Comparison of ENCODE assay signal across 11 cellular contexts in the genomic region with DNA sequence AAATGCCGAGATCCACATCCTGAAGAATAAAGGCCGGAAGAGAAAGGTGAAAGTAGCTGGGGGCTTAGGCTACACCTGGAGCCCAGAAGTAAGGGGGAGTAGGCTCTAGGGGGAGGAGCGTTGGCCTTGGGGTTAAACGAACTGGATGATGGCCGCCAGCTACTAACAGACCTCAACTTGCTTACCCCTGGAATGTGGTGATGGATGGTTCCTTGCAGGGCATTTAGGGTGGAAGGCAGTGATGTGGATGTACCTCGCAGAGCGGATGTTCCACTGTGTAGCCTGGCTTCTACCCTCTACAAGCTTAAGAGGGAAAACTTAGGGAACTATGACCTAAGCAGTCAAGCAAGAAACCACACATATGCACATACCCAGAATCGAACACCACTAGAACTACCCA. TPM values are rescaled to one million over a fixed set of nuclear protein-coding genes. Genes with fewer than 3 reads are reported as not detected.
A peak's percentile ranks its signal among the peaks of the same experiment; 100 is the strongest.
DNase-seq lines count a peak whose midpoint lies in the region; ATAC-seq, FAIRE-seq and TF ChIP-seq lines count a peak whose summit lies in the region.
"Had no signal": no experiment of that assay in that cellular context is flagged by ENCODE, and none has a peak within 500 bp of the region (broad histone marks: within the 10 kb centered on the region; RNA-seq: fewer than 3 reads in every experiment).

No MANE protein-coding gene starts in this region.

- no peak for TF ChIP-seq CTCF in HepG2 (CRISPR knock-in tag; IDR thresholded peaks at IDR 0.05)
- TF ChIP-seq CTCF in thoracic aorta (IDR thresholded peaks at IDR 0.05): no peak

- peak overlapping the region in 2 of 3 experiments; percentile 77 to 85; a peak in 1 of 6 replicates for H3K4me3 ChIP-seq in HepG2 (replicated peaks in 1 of 3; ENCODE audit: insufficient read depth in 1 of 3, low read depth in 2 of 3, low read length in 3 of 3)
- H3K4me3 ChIP-seq in thoracic aorta: no peak overlapping the region

- H3K4me1 Mint-ChIP-seq in activated CD8-positive, alpha-beta memory T cell treated with anti-CD3 and anti-CD28 coated beads, Interleukin-2, amount 10 ng/mL, durations not matched to agents 7 days and 5 days: peaks cover 31% of the 10 kb centered on the region
- H3K4me1 Mint-ChIP-seq in activated CD4-positive, alpha-beta memory T cell treated with anti-CD3 and anti-CD28 coated beads for 36 hours (ENCODE audit: low read depth): peaks cover 27% of the 10 kb centered on the region

- peaks cover 54% of the 10 kb centered on the region for H3K36me3 Mint-ChIP-seq in activated CD8-positive, alpha-beta memory T cell treated with anti-CD3 and anti-CD28 coated beads, Interleukin-2, amount 10 ng/mL, durations not matched to agents 7 days and 5 days
- H3K36me3 Mint-ChIP-seq in activated CD4-positive, alpha-beta memory T cell treated with anti-CD3 and anti-CD28 coated beads for 36 hours: peaks cover 62% of the 10 kb centered on the region

- TF ChIP-seq POLR2A in HepG2 (IDR thresholded peaks at IDR 0.05; ENCODE audit: insufficient read depth in 1 of 2, low read depth in 2 of 2, low read length in 2 of 2): no peak

- H4K20me1 ChIP-seq in HepG2 (ENCODE audit: insufficient read depth, low read length): peaks cover 11% of the 10 kb centered on the region; the same call in 1 of the 2 replicates

- peak overlapping the region; percentile 96 for H3K27ac Mint-ChIP-seq in activated CD8-positive, alpha-beta memory T cell treated with anti-CD3 and anti-CD28 coated beads, Interleukin-2, amount 10 ng/mL, durations not matched to agents 7 days and 5 days
- H3K27ac Mint-ChIP-seq in activated CD4-positive, alpha-beta memory T cell treated with anti-CD3 and anti-CD28 coated beads for 36 hours: peak overlapping the region; percentile 97

- H3K36me3 ChIP-seq in HepG2 (replicated peaks in 1 of 2; ENCODE audit: control insufficient read depth in 1 of 2, insufficient read depth in 2 of 2, low read length in 2 of 2) (peaks cover 18 to 54% of the 10 kb centered on the region in 2 experiments), thoracic aorta (peaks cover 19% of the 10 kb centered on the region)

- intact Hi-C loops in activated CD4-positive, alpha-beta memory T cell treated with anti-CD3 and anti-CD28 coated beads for 36 hours (cut with micrococcal nuclease): loop anchor here (2.0 kb wide), 3 partner anchors 57 to 847 kb away; partner anchors contain the start of genes CDIPT and PRR14
- intact Hi-C loops in HepG2 (cut with micrococcal nuclease; ENCODE audit: unreplicated experiment): no loop called here

- TF ChIP-seq EP300 in HepG2 (IDR thresholded peaks at IDR 0.05; ENCODE audit: low read depth in 2 of 2, low read length in 2 of 2) (no peak), HepG2 (CRISPR knock-in tag; IDR thresholded peaks at IDR 0.05; ENCODE audit: borderline replicate concordance) (no peak)

- H3K9me3 ChIP-seq in HepG2 (ENCODE audit: low read length) (no peaks in the 10 kb centered on the region), thoracic aorta (no peaks in the 10 kb centered on the region)
- H3K9me3 ChIP-seq: pancreas had no signal

- TF ChIP-seq RAD21 in HepG2 (CRISPR knock-in tag; IDR thresholded peaks at IDR 0.05): no peak

- H3K79me2 ChIP-seq in HepG2 (ENCODE audit: insufficient read depth, low read length): peaks cover 20% of the 10 kb centered on the region

- H3K4me1 ChIP-seq in HepG2 (ENCODE audit: insufficient read depth, low read length) (peaks cover 35% of the 10 kb centered on the region), thoracic aorta (ENCODE audit: control insufficient read depth in 1 of 2, low read depth in 2 of 2) (peaks cover 15 to 30% of the 10 kb centered on the region in 2 donors)

- WGBS in HepG2 (ENCODE audit: low lambda C conversion rate): 92% methylated on average over 8 of the region's 8 CpGs

- POLR2A ChIA-PET in activated CD4-positive, alpha-beta memory T cell treated with anti-CD3 and anti-CD28 coated beads for 36 hours (lab: Charles Lee): interaction anchor here (0.6 to 3.5 kb wide), 7 partner anchors 9 to 192 kb away, joined by 3 to 29 read pairs (median 5); partner anchors contain the start of genes INO80E, KCTD13, KIF22 and MVP
- POLR2A ChIA-PET in HepG2 (lab: Yijun Ruan, JAX): interaction anchor here (0.7 to 3.8 kb wide), 18 partner anchors 9 to 335 kb away, joined by 3 to 37 read pairs (median 4); partner anchors contain the start of genes ASPHD1, KIF22, MVP and PAGR1

- no peaks in the 10 kb centered on the region for H3K9me3 Mint-ChIP-seq in activated CD8-positive, alpha-beta memory T cell treated with anti-CD3 and anti-CD28 coated beads, Interleukin-2, amount 10 ng/mL, durations not matched to agents 7 days and 5 days (ENCODE audit: low read depth)
- H3K9me3 Mint-ChIP-seq in activated CD4-positive, alpha-beta memory T cell treated with anti-CD3 and anti-CD28 coated beads for 36 hours: no peaks in the 10 kb centered on the region

- no peaks in the 10 kb centered on the region for H3K27me3 ChIP-seq in HepG2 (ENCODE audit: control insufficient read depth in 1 of 2, insufficient read depth in 2 of 2, low read length in 2 of 2)
- no peaks in the 10 kb centered on the region for H3K27me3 ChIP-seq in thoracic aorta (replicated peaks; ENCODE audit: insufficient read depth)
- H3K27me3 ChIP-seq: pancreas had no signal

- peak overlapping the region; percentile 94 for H3K4me3 Mint-ChIP-seq in activated CD8-positive, alpha-beta memory T cell treated with anti-CD3 and anti-CD28 coated beads, Interleukin-2, amount 10 ng/mL, durations not matched to agents 7 days and 5 days
- H3K4me3 Mint-ChIP-seq in activated CD4-positive, alpha-beta memory T cell treated with anti-CD3 and anti-CD28 coated beads for 36 hours: peak overlapping the region; percentile 92

- no TSS peak for BruUV-seq in HepG2 (replicated peaks; lab: Mats Ljungman, UMichigan)

- no peak for ATAC-seq in activated CD8-positive, alpha-beta memory T cell treated with anti-CD3 and anti-CD28 coated beads, Interleukin-2, amount 10 ng/mL, durations not matched to agents 7 days and 5 days
- ATAC-seq in HepG2 (no peak), thoracic aorta (ENCODE audit: insufficient number of reproducible peaks, low FRiP score, low read depth) (no peak), GM18873 (IDR thresholded peaks at IDR 0.05; ENCODE audit: low FRiP score, unreplicated experiment) (no peak), GM18909 (IDR thresholded peaks at IDR 0.05; ENCODE audit: poor library complexity, unreplicated experiment) (no peak)

- H3K27ac ChIP-seq in HepG2 (ENCODE audit: extremely low read length, insufficient read depth, low read length) (peak overlapping the region; percentile 88), thoracic aorta (peak overlapping the region; percentile 22 to 95)

- no peaks in the 10 kb centered on the region for H3K27me3 Mint-ChIP-seq in activated CD8-positive, alpha-beta memory T cell treated with anti-CD3 and anti-CD28 coated beads, Interleukin-2, amount 10 ng/mL, durations not matched to agents 7 days and 5 days
- no peaks in the 10 kb centered on the region for H3K27me3 Mint-ChIP-seq in activated CD4-positive, alpha-beta memory T cell treated with anti-CD3 and anti-CD28 coated beads for 36 hours

- no peak for FAIRE-seq in HepG2 (lab: Jason Lieb, UNC)
- FAIRE-seq: endothelial cell of umbilical vein, pancreas, urothelium cell line had no signal

- in situ Hi-C loops in HepG2 (cut with HindIII; ENCODE audit: extremely low pct_ligation_motif_present, low pct_unique_long_range_greater_than_20kb): loop anchor here (25.0 kb wide), 1 partner anchor 858 kb away; the partner anchor contains the start of genes FBRS and PRR14

- peak overlapping the region; percentile 88; the same call in 1 of the 2 replicates for H3K9ac ChIP-seq in HepG2 (ENCODE audit: insufficient read depth, low read depth, low read length)

- CTCF ChIA-PET in activated CD8-positive, alpha-beta memory T cell treated with anti-CD3 and anti-CD28 coated beads, Interleukin-2, amount 10 ng/mL, durations not matched to agents 7 days and 5 days (lab: Charles Lee): interaction anchor here (1.3 to 3.6 kb wide), 7 partner anchors 10 to 228 kb away, joined by 5 to 35 read pairs (median 11); partner anchors contain the start of genes KIF22 and PAGR1
- CTCF ChIA-PET in activated CD4-positive, alpha-beta memory T cell treated with anti-CD3 and anti-CD28 coated beads for 36 hours (lab: Charles Lee): interaction anchor here (0.6 to 4.8 kb wide), 12 partner anchors 8 to 229 kb away, joined by 3 to 32 read pairs (median 5); partner anchors contain the start of genes KIF22 and PAGR1
- CTCF ChIA-PET in HepG2 (lab: Yijun Ruan, JAX; ENCODE audit: low intra/inter-chr PET ratio, low total read pairs): no interaction called here

- H2AFZ ChIP-seq in HepG2 (ENCODE audit: low read length): no peak overlapping the region

- peak overlapping the region; percentile 95 for H3K4me2 ChIP-seq in HepG2 (ENCODE audit: low read depth, low read length)

- DNase-seq in activated CD8-positive, alpha-beta memory T cell treated with anti-CD3 and anti-CD28 coated beads, Interleukin-2, amount 10 ng/mL, durations not matched to agents 7 days and 5 days: no peak
- DNase-seq in activated CD8-positive, alpha-beta memory T cell treated with anti-CD3 and anti-CD28 coated beads for 24 hours: no peak
- DNase-seq in activated CD4-positive, alpha-beta memory T cell treated with anti-CD3 and anti-CD28 coated beads for 36 hours: no peak
- DNase-seq in HepG2 (ENCODE audit: low spot score) (no peak), thoracic aorta (ENCODE audit: low spot score) (no peak), ecto neural progenitor cell (ENCODE audit: low spot score) (no peak)

RNA-seq across cellular contexts. Expression of gene MAZ, which starts 2.3 kb away (rescaled TPM):
- total RNA-seq in activated CD8-positive, alpha-beta memory T cell treated with anti-CD3 and anti-CD28 coated beads, Interleukin-2, amount 10 ng/mL, durations not matched to agents 7 days and 5 days: 100 to 1,000 TPM; 411 to 434 TPM
- 100 to 1,000 TPM; 227 to 242 TPM for total RNA-seq in activated CD4-positive, alpha-beta memory T cell treated with anti-CD3 and anti-CD28 coated beads for 36 hours
- 229 and 277 TPM in 2 replicates for total RNA-seq in HepG2 (2016; rRNA removed; fragmentation: Illumina TruSeq; extraction: Trizol)
- 423 and 431 TPM in 2 replicates for total RNA-seq in HepG2 (2016; cell fraction: cytosol; rRNA removed; fragmentation: Illumina TruSeq; extraction: Trizol; ENCODE audit: low read depth)
- total RNA-seq in HepG2 (2016; cell fraction: insoluble cytoplasmic fraction; rRNA removed; fragmentation: Illumina TruSeq; extraction: Trizol): 196 and 286 TPM in 2 replicates
- total RNA-seq in HepG2 (2016; cell fraction: membrane; rRNA removed; fragmentation: Illumina TruSeq; extraction: Trizol): 825 and 837 TPM in 2 replicates
- 134 and 167 TPM in 2 replicates for total RNA-seq in HepG2 (2016; cell fraction: nucleus; rRNA removed; fragmentation: Illumina TruSeq; extraction: Trizol)
- 203 and 255 TPM in 2 replicates for polyA plus RNA-seq in HepG2 (2011; rRNA removed)
- polyA plus RNA-seq in HepG2 (2011; cell fraction: cytosol; rRNA removed): 164 and 235 TPM in 2 replicates
- polyA plus RNA-seq in HepG2 (2011; cell fraction: nucleus; rRNA removed): 242 and 334 TPM in 2 replicates
- polyA plus RNA-seq in HepG2 (2012): 301 and 452 TPM in 2 replicates
- 608 and 677 TPM in 2 replicates for polyA plus RNA-seq in HepG2 (2016; cell fraction: cytosol; fragmentation: Illumina TruSeq; extraction: Trizol; ENCODE audit: low read depth)
- 287 and 420 TPM in 2 replicates for polyA plus RNA-seq in HepG2 (2016; cell fraction: insoluble cytoplasmic fraction; fragmentation: Illumina TruSeq; extraction: Trizol; ENCODE audit: low read depth)
- 1,001 and 1,210 TPM in 2 replicates for polyA plus RNA-seq in HepG2 (2016; cell fraction: membrane; fragmentation: Illumina TruSeq; extraction: Trizol; ENCODE audit: low read depth)
- polyA plus RNA-seq in HepG2 (2016; cell fraction: nucleus; fragmentation: Illumina TruSeq; extraction: Trizol; ENCODE audit: insufficient read depth, low read depth): 330 and 379 TPM in 2 replicates
- 512 and 628 TPM in 2 replicates for polyA minus RNA-seq in HepG2 (2011; rRNA and poly(A)+ RNA removed; ENCODE audit: low replicate concordance)
- 217 and 237 TPM in 2 replicates for polyA minus RNA-seq in HepG2 (2011; cell fraction: cytosol; rRNA and poly(A)+ RNA removed)
- polyA minus RNA-seq in HepG2 (2011; cell fraction: nucleus; rRNA and poly(A)+ RNA removed): 59.9 and 60.5 TPM in 2 replicates
- 10 to 100 TPM; 73.0 to 99.4 TPM for total RNA-seq in thoracic aorta

RNA-seq across cellular contexts. Expression of gene PRRT2, which starts 8.0 kb away (rescaled TPM):
- 1 to 10 TPM in 1 of 2 experiments, under 1 TPM in 1; 0.85 to 1.1 TPM for total RNA-seq in activated CD8-positive, alpha-beta memory T cell treated with anti-CD3 and anti-CD28 coated beads, Interleukin-2, amount 10 ng/mL, durations not matched to agents 7 days and 5 days
- 1 to 10 TPM in 1 of 2 experiments, under 1 TPM in 1; 1.00 to 2.6 TPM for total RNA-seq in activated CD4-positive, alpha-beta memory T cell treated with anti-CD3 and anti-CD28 coated beads for 36 hours
- total RNA-seq in HepG2 (2016; rRNA removed; fragmentation: Illumina TruSeq; extraction: Trizol): 0.11 and 0.51 TPM in 2 replicates
- not detected in 2 replicates for total RNA-seq in HepG2 (2016; cell fraction: cytosol; rRNA removed; fragmentation: Illumina TruSeq; extraction: Trizol; ENCODE audit: low read depth)
- 0.76 TPM in 1 of 2 replicates, not detected in the other for total RNA-seq in HepG2 (2016; cell fraction: insoluble cytoplasmic fraction; rRNA removed; fragmentation: Illumina TruSeq; extraction: Trizol)
- total RNA-seq in HepG2 (2016; cell fraction: membrane; rRNA removed; fragmentation: Illumina TruSeq; extraction: Trizol): 0.28 TPM in 1 of 2 replicates, not detected in the other
- total RNA-seq in HepG2 (2016; cell fraction: nucleus; rRNA removed; fragmentation: Illumina TruSeq; extraction: Trizol): 1.1 and 1.4 TPM in 2 replicates
- polyA plus RNA-seq in HepG2 (2011; rRNA removed): 1.1 and 1.8 TPM in 2 replicates
- 0.31 and 0.38 TPM in 2 replicates for polyA plus RNA-seq in HepG2 (2011; cell fraction: cytosol; rRNA removed)
- polyA plus RNA-seq in HepG2 (2011; cell fraction: nucleus; rRNA removed): 16.2 and 16.5 TPM in 2 replicates
- 1.6 and 1.7 TPM in 2 replicates for polyA plus RNA-seq in HepG2 (2012)
- polyA plus RNA-seq in HepG2 (2016; cell fraction: cytosol; fragmentation: Illumina TruSeq; extraction: Trizol; ENCODE audit: low read depth): 0.08 TPM in 1 of 2 replicates, not detected in the other
- polyA plus RNA-seq in HepG2 (2016; cell fraction: insoluble cytoplasmic fraction; fragmentation: Illumina TruSeq; extraction: Trizol; ENCODE audit: low read depth): 0.11 and 0.41 TPM in 2 replicates
- polyA plus RNA-seq in HepG2 (2016; cell fraction: membrane; fragmentation: Illumina TruSeq; extraction: Trizol; ENCODE audit: low read depth): 0.07 and 0.15 TPM in 2 replicates
- polyA plus RNA-seq in HepG2 (2016; cell fraction: nucleus; fragmentation: Illumina TruSeq; extraction: Trizol; ENCODE audit: insufficient read depth, low read depth): 3.5 and 3.7 TPM in 2 replicates
- 0.07 and 0.56 TPM in 2 replicates for polyA minus RNA-seq in HepG2 (2011; rRNA and poly(A)+ RNA removed; ENCODE audit: low replicate concordance)
- polyA minus RNA-seq in HepG2 (2011; cell fraction: cytosol; rRNA and poly(A)+ RNA removed): not detected in 2 replicates
- polyA minus RNA-seq in HepG2 (2011; cell fraction: nucleus; rRNA and poly(A)+ RNA removed): 1.5 and 2.4 TPM in 2 replicates
- total RNA-seq in thoracic aorta: 10 to 100 TPM; 39.4 to 40.8 TPM

RNA-seq across cellular contexts. Expression of gene PAGR1, which starts 11.9 kb away (rescaled TPM):
- 10 to 100 TPM; 34.3 to 35.2 TPM for total RNA-seq in activated CD8-positive, alpha-beta memory T cell treated with anti-CD3 and anti-CD28 coated beads, Interleukin-2, amount 10 ng/mL, durations not matched to agents 7 days and 5 days
- total RNA-seq in activated CD4-positive, alpha-beta memory T cell treated with anti-CD3 and anti-CD28 coated beads for 36 hours: 10 to 100 TPM; 21.9 to 24.0 TPM
- total RNA-seq in HepG2 (2016; rRNA removed; fragmentation: Illumina TruSeq; extraction: Trizol): 66.4 and 74.5 TPM in 2 replicates
- total RNA-seq in HepG2 (2016; cell fraction: cytosol; rRNA removed; fragmentation: Illumina TruSeq; extraction: Trizol; ENCODE audit: low read depth): 27.0 and 29.8 TPM in 2 replicates
- 66.8 and 70.4 TPM in 2 replicates for total RNA-seq in HepG2 (2016; cell fraction: insoluble cytoplasmic fraction; rRNA removed; fragmentation: Illumina TruSeq; extraction: Trizol)
- 60.2 and 69.2 TPM in 2 replicates for total RNA-seq in HepG2 (2016; cell fraction: membrane; rRNA removed; fragmentation: Illumina TruSeq; extraction: Trizol)
- total RNA-seq in HepG2 (2016; cell fraction: nucleus; rRNA removed; fragmentation: Illumina TruSeq; extraction: Trizol): 26.7 and 29.3 TPM in 2 replicates
- 9.8 and 9.9 TPM in 2 replicates for polyA plus RNA-seq in HepG2 (2011; rRNA removed)
- 8.4 and 11.4 TPM in 2 replicates for polyA plus RNA-seq in HepG2 (2011; cell fraction: cytosol; rRNA removed)
- 21.8 and 24.6 TPM in 2 replicates for polyA plus RNA-seq in HepG2 (2011; cell fraction: nucleus; rRNA removed)
- polyA plus RNA-seq in HepG2 (2012): 18.6 and 19.8 TPM in 2 replicates
- polyA plus RNA-seq in HepG2 (2016; cell fraction: cytosol; fragmentation: Illumina TruSeq; extraction: Trizol; ENCODE audit: low read depth): 35.6 and 42.4 TPM in 2 replicates
- 77.4 and 82.7 TPM in 2 replicates for polyA plus RNA-seq in HepG2 (2016; cell fraction: insoluble cytoplasmic fraction; fragmentation: Illumina TruSeq; extraction: Trizol; ENCODE audit: low read depth)
- polyA plus RNA-seq in HepG2 (2016; cell fraction: membrane; fragmentation: Illumina TruSeq; extraction: Trizol; ENCODE audit: low read depth): 57.3 and 67.2 TPM in 2 replicates
- polyA plus RNA-seq in HepG2 (2016; cell fraction: nucleus; fragmentation: Illumina TruSeq; extraction: Trizol; ENCODE audit: insufficient read depth, low read depth): 45.2 and 52.8 TPM in 2 replicates
- 5.5 and 6.5 TPM in 2 replicates for polyA minus RNA-seq in HepG2 (2011; rRNA and poly(A)+ RNA removed; ENCODE audit: low replicate concordance)
- 4.8 and 9.2 TPM in 2 replicates for polyA minus RNA-seq in HepG2 (2011; cell fraction: cytosol; rRNA and poly(A)+ RNA removed)
- polyA minus RNA-seq in HepG2 (2011; cell fraction: nucleus; rRNA and poly(A)+ RNA removed): 15.1 and 19.6 TPM in 2 replicates
- 10 to 100 TPM; 40.8 to 45.2 TPM for total RNA-seq in thoracic aorta

RNA-seq across cellular contexts. Expression of gene KIF22, which starts 13.5 kb away (rescaled TPM):
- 100 to 1,000 TPM; 205 to 266 TPM for total RNA-seq in activated CD8-positive, alpha-beta memory T cell treated with anti-CD3 and anti-CD28 coated beads, Interleukin-2, amount 10 ng/mL, durations not matched to agents 7 days and 5 days
- total RNA-seq in activated CD4-positive, alpha-beta memory T cell treated with anti-CD3 and anti-CD28 coated beads for 36 hours: 100 to 1,000 TPM; 174 to 180 TPM
- total RNA-seq in HepG2 (2016; rRNA removed; fragmentation: Illumina TruSeq; extraction: Trizol) (103 and 118 TPM in 2 replicates), thoracic aorta (10 to 100 TPM; 11.4 to 15.2 TPM)
- total RNA-seq in HepG2 (2016; cell fraction: cytosol; rRNA removed; fragmentation: Illumina TruSeq; extraction: Trizol; ENCODE audit: low read depth): 18.5 and 19.7 TPM in 2 replicates
- total RNA-seq in HepG2 (2016; cell fraction: insoluble cytoplasmic fraction; rRNA removed; fragmentation: Illumina TruSeq; extraction: Trizol): 91.9 and 121 TPM in 2 replicates
- total RNA-seq in HepG2 (2016; cell fraction: membrane; rRNA removed; fragmentation: Illumina TruSeq; extraction: Trizol): 25.3 and 25.9 TPM in 2 replicates
- 125 and 140 TPM in 2 replicates for total RNA-seq in HepG2 (2016; cell fraction: nucleus; rRNA removed; fragmentation: Illumina TruSeq; extraction: Trizol)
- polyA plus RNA-seq in HepG2 (2011; rRNA removed): 68.4 and 95.8 TPM in 2 replicates
- 37.5 and 70.2 TPM in 2 replicates for polyA plus RNA-seq in HepG2 (2011; cell fraction: cytosol; rRNA removed)
- polyA plus RNA-seq in HepG2 (2011; cell fraction: nucleus; rRNA removed): 159 and 266 TPM in 2 replicates
- polyA plus RNA-seq in HepG2 (2012): 32.0 and 51.7 TPM in 2 replicates
- 11.4 and 13.1 TPM in 2 replicates for polyA plus RNA-seq in HepG2 (2016; cell fraction: cytosol; fragmentation: Illumina TruSeq; extraction: Trizol; ENCODE audit: low read depth)
- polyA plus RNA-seq in HepG2 (2016; cell fraction: insoluble cytoplasmic fraction; fragmentation: Illumina TruSeq; extraction: Trizol; ENCODE audit: low read depth): 85.0 and 106 TPM in 2 replicates
- polyA plus RNA-seq in HepG2 (2016; cell fraction: membrane; fragmentation: Illumina TruSeq; extraction: Trizol; ENCODE audit: low read depth): 15.8 and 19.2 TPM in 2 replicates
- 240 and 250 TPM in 2 replicates for polyA plus RNA-seq in HepG2 (2016; cell fraction: nucleus; fragmentation: Illumina TruSeq; extraction: Trizol; ENCODE audit: insufficient read depth, low read depth)
- 158 and 325 TPM in 2 replicates for polyA minus RNA-seq in HepG2 (2011; rRNA and poly(A)+ RNA removed; ENCODE audit: low replicate concordance)
- polyA minus RNA-seq in HepG2 (2011; cell fraction: cytosol; rRNA and poly(A)+ RNA removed): 28.8 and 45.0 TPM in 2 replicates
- polyA minus RNA-seq in HepG2 (2011; cell fraction: nucleus; rRNA and poly(A)+ RNA removed): 109 and 117 TPM in 2 replicates

RNA-seq across cellular contexts. Expression of gene MVP, which starts 16.2 kb away (rescaled TPM):
- 100 to 1,000 TPM; 110 to 123 TPM for total RNA-seq in activated CD8-positive, alpha-beta memory T cell treated with anti-CD3 and anti-CD28 coated beads, Interleukin-2, amount 10 ng/mL, durations not matched to agents 7 days and 5 days
- total RNA-seq in activated CD4-positive, alpha-beta memory T cell treated with anti-CD3 and anti-CD28 coated beads for 36 hours: 100 to 1,000 TPM; 149 to 156 TPM
- total RNA-seq in HepG2 (2016; rRNA removed; fragmentation: Illumina TruSeq; extraction: Trizol) (22.0 and 22.9 TPM in 2 replicates), thoracic aorta (100 to 1,000 TPM; 175 to 190 TPM)
- total RNA-seq in HepG2 (2016; cell fraction: cytosol; rRNA removed; fragmentation: Illumina TruSeq; extraction: Trizol; ENCODE audit: low read depth): 3.2 and 3.6 TPM in 2 replicates
- total RNA-seq in HepG2 (2016; cell fraction: insoluble cytoplasmic fraction; rRNA removed; fragmentation: Illumina TruSeq; extraction: Trizol): 15.3 and 24.2 TPM in 2 replicates
- total RNA-seq in HepG2 (2016; cell fraction: membrane; rRNA removed; fragmentation: Illumina TruSeq; extraction: Trizol): 7.2 and 7.3 TPM in 2 replicates
- 15.6 and 17.1 TPM in 2 replicates for total RNA-seq in HepG2 (2016; cell fraction: nucleus; rRNA removed; fragmentation: Illumina TruSeq; extraction: Trizol)
- polyA plus RNA-seq in HepG2 (2011; rRNA removed): 43.5 and 65.5 TPM in 2 replicates
- polyA plus RNA-seq in HepG2 (2011; cell fraction: cytosol; rRNA removed): 24.9 and 28.2 TPM in 2 replicates
- 68.9 and 74.4 TPM in 2 replicates for polyA plus RNA-seq in HepG2 (2011; cell fraction: nucleus; rRNA removed)
- polyA plus RNA-seq in HepG2 (2012): 36.4 and 37.1 TPM in 2 replicates
- 2.1 TPM in 2 replicates for polyA plus RNA-seq in HepG2 (2016; cell fraction: cytosol; fragmentation: Illumina TruSeq; extraction: Trizol; ENCODE audit: low read depth)
- polyA plus RNA-seq in HepG2 (2016; cell fraction: insoluble cytoplasmic fraction; fragmentation: Illumina TruSeq; extraction: Trizol; ENCODE audit: low read depth): 14.5 and 16.2 TPM in 2 replicates
- 4.3 and 4.9 TPM in 2 replicates for polyA plus RNA-seq in HepG2 (2016; cell fraction: membrane; fragmentation: Illumina TruSeq; extraction: Trizol; ENCODE audit: low read depth)
- 18.7 and 20.9 TPM in 2 replicates for polyA plus RNA-seq in HepG2 (2016; cell fraction: nucleus; fragmentation: Illumina TruSeq; extraction: Trizol; ENCODE audit: insufficient read depth, low read depth)
- polyA minus RNA-seq in HepG2 (2011; rRNA and poly(A)+ RNA removed; ENCODE audit: low replicate concordance): 233 and 295 TPM in 2 replicates
- 33.9 and 42.5 TPM in 2 replicates for polyA minus RNA-seq in HepG2 (2011; cell fraction: cytosol; rRNA and poly(A)+ RNA removed)
- 41.5 and 62.7 TPM in 2 replicates for polyA minus RNA-seq in HepG2 (2011; cell fraction: nucleus; rRNA and poly(A)+ RNA removed)

Comparison
In these comparisons a context has a peak if more than half of its experiments do, and no peak if none do; other contexts are left out.
1. RNA of gene PRRT2, which starts 8.0 kb away (total RNA-seq): 39.4 to 40.8 TPM in thoracic aorta; 1.00 to 2.6 TPM in activated CD4-positive, alpha-beta memory T cell treated with anti-CD3 and anti-CD28 coated beads for 36 hours, 0.85 to 1.1 TPM in activated CD8-positive, alpha-beta memory T cell treated with anti-CD3 and anti-CD28 coated beads, Interleukin-2, amount 10 ng/mL, durations not matched to agents 7 days and 5 days and 0.11 to 1.4 TPM in HepG2; every median in the first group is over 10 times any median in the second.